In the genomic region with DNA sequence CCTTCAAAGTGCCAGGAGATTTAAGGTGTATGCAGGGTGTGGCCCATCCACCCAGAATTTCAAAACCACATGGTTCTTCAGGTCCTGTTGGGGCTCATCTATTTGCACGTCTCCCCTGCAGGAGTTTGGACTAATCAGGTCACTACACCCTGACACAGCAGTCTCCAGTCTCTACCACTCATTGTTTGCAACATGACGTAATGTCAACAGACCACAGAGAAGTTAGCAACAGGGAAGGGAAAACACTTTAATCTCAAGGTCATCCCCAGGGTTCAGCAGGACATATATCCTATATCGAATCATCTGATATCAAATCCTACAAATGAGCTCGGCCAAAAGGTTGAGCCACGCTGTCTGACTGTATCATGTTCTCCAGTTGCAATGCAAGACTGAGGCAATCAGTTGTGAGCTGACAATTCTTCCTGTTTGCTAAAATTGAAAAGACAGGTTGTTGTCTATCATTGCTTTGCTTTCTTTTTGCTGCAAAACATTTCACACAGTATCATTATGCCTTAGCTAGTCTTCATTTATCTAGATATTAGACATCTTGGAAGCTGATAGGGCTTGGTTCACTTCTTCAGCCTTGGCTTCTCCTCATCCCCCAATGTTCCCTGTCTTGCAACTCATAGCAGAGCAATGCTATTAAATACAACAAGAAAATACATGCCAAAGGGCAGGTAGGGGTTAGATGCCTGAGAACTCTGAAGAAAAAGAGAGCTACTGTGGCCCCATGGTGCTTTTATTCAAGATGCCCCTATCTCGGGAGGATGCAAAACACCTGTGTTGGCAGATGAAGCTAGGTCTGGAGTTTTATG, we compare ENCODE assay signal across 8 cellular contexts. TPM values are rescaled to one million over a fixed set of nuclear protein-coding genes. Genes with fewer than 3 reads are reported as not detected.
DNase-seq lines count a peak whose midpoint lies in the region; ATAC-seq and TF ChIP-seq lines count a peak whose summit lies in the region.

No MANE protein-coding gene starts in this region.

- POLR2A ChIA-PET in activated CD8-positive, alpha-beta T cell treated with anti-CD3 and anti-CD28 coated beads, Interleukin-2, amount 10 ng/mL, durations not matched to agents 7 days and 5 days (lab: Charles Lee) = interaction anchor here (0.6 to 1.6 kb wide), 2 partner anchors 168 to 348 kb away, joined by 3 to 6 read pairs; partner anchors contain the start of gene CCNL1
- POLR2A ChIA-PET in activated CD8-positive, alpha-beta T cell treated with anti-CD3 and anti-CD28 coated beads for 36 hours (lab: Charles Lee) = no interaction called here

- H3K36me3 Mint-ChIP-seq in activated CD8-positive, alpha-beta T cell treated with anti-CD3 and anti-CD28 coated beads, Interleukin-2, amount 10 ng/mL, durations not matched to agents 7 days and 5 days (ENCODE audit: low read depth) = peaks cover 36% of the 10 kb centered on the region
- peaks cover 22% of the 10 kb centered on the region for H3K36me3 Mint-ChIP-seq in activated CD8-positive, alpha-beta T cell treated with anti-CD3 and anti-CD28 coated beads for 36 hours (ENCODE audit: low read depth)
- H3K36me3 Mint-ChIP-seq in stimulated activated memory B cell treated with anti-CD40 and anti-IgM and Interleukin-4, amounts not matched to agents 10 μg/mL and 1 μg/mL and 100 μg/mL, for 72 hours = peaks cover 29% of the 10 kb centered on the region

- H3K27ac Mint-ChIP-seq in activated CD8-positive, alpha-beta T cell treated with anti-CD3 and anti-CD28 coated beads, Interleukin-2, amount 10 ng/mL, durations not matched to agents 7 days and 5 days = peak overlapping the region; percentile 50
- H3K27ac Mint-ChIP-seq in activated CD8-positive, alpha-beta T cell treated with anti-CD3 and anti-CD28 coated beads for 36 hours = no peak overlapping the region
- peak overlapping the region; percentile 74 for H3K27ac Mint-ChIP-seq in stimulated activated memory B cell treated with anti-CD40 and anti-IgM and Interleukin-4, amounts not matched to agents 10 μg/mL and 1 μg/mL and 100 μg/mL, for 72 hours

- intact Hi-C loops in activated CD8-positive, alpha-beta T cell treated with anti-CD3 and anti-CD28 coated beads for 36 hours (cut with micrococcal nuclease) = loop anchor here (10.0 kb wide), 2 partner anchors 258 to 312 kb away; partner anchors contain the start of gene SSR3

- ATAC-seq in activated CD8-positive, alpha-beta T cell treated with anti-CD3 and anti-CD28 coated beads, Interleukin-2, amount 10 ng/mL, durations not matched to agents 7 days and 5 days = no peak
- ATAC-seq in activated CD8-positive, alpha-beta T cell treated with anti-CD3 and anti-CD28 coated beads for 36 hours = no peak
- ATAC-seq in stimulated activated memory B cell treated with anti-CD40 and anti-IgM and Interleukin-4, amounts not matched to agents 10 μg/mL and 1 μg/mL and 100 μg/mL, for 72 hours = no peak
- ATAC-seq in GM18505 (IDR thresholded peaks at IDR 0.05; ENCODE audit: unreplicated experiment) = no peak
- ATAC-seq in activated CD4-positive, CD25-positive, alpha-beta regulatory T cell treated with anti-CD3 and anti-CD28 coated beads, Interleukin-2, amount 50 U/mL, for 24 hours = no peak

- CTCF ChIA-PET in activated CD8-positive, alpha-beta T cell treated with anti-CD3 and anti-CD28 coated beads, Interleukin-2, amount 10 ng/mL, durations not matched to agents 7 days and 5 days (lab: Charles Lee) = interaction anchor here (1.1 to 1.4 kb wide), 2 partner anchors 270 to 276 kb away, joined by 3 to 4 read pairs; no protein-coding TSS in a partner anchor
- CTCF ChIA-PET in activated CD8-positive, alpha-beta T cell treated with anti-CD3 and anti-CD28 coated beads for 36 hours (lab: Charles Lee) = no interaction called here

- no peak overlapping the region for H3K4me3 Mint-ChIP-seq in activated CD8-positive, alpha-beta T cell treated with anti-CD3 and anti-CD28 coated beads, Interleukin-2, amount 10 ng/mL, durations not matched to agents 7 days and 5 days
- no peak overlapping the region for H3K4me3 Mint-ChIP-seq in activated CD8-positive, alpha-beta T cell treated with anti-CD3 and anti-CD28 coated beads for 36 hours
- H3K4me3 Mint-ChIP-seq in stimulated activated memory B cell treated with anti-CD40 and anti-IgM and Interleukin-4, amounts not matched to agents 10 μg/mL and 1 μg/mL and 100 μg/mL, for 72 hours = no peak overlapping the region

- DNase-seq in activated CD8-positive, alpha-beta T cell treated with anti-CD3 and anti-CD28 coated beads, Interleukin-2, amount 10 ng/mL, durations not matched to agents 7 days and 5 days = no peak
- DNase-seq in activated CD8-positive, alpha-beta T cell treated with anti-CD3 and anti-CD28 coated beads for 36 hours = no peak
- peak; percentile 48 for DNase-seq in NOMO-1 treated with DMSO at 0.1 percent for 48 hours (lab: John Stamatoyannopoulos, UW; ENCODE audit: unreplicated experiment)
- peak; percentile 77 for DNase-seq in dermis blood vessel endothelial cell
- DNase-seq in hippocampal formation (lab: John Stamatoyannopoulos, UW) = no peak

- H3K4me1 Mint-ChIP-seq in activated CD8-positive, alpha-beta T cell treated with anti-CD3 and anti-CD28 coated beads, Interleukin-2, amount 10 ng/mL, durations not matched to agents 7 days and 5 days (ENCODE audit: low read depth) = peaks cover 42% of the 10 kb centered on the region
- peaks cover 25% of the 10 kb centered on the region for H3K4me1 Mint-ChIP-seq in activated CD8-positive, alpha-beta T cell treated with anti-CD3 and anti-CD28 coated beads for 36 hours (ENCODE audit: low read depth)
- peaks cover 39% of the 10 kb centered on the region for H3K4me1 Mint-ChIP-seq in stimulated activated memory B cell treated with anti-CD40 and anti-IgM and Interleukin-4, amounts not matched to agents 10 μg/mL and 1 μg/mL and 100 μg/mL, for 72 hours

- no peak for TF ChIP-seq CTCF in activated CD8-positive, alpha-beta T cell treated with anti-CD3 and anti-CD28 coated beads for 36 hours (IDR thresholded peaks at IDR 0.05)

- TF ChIP-seq POLR2A in GM18505 (IDR thresholded peaks at IDR 0.05; ENCODE audit: borderline replicate concordance, extremely low read depth, insufficient read depth, insufficient read length) = no peak

- H3K27me3 Mint-ChIP-seq in activated CD8-positive, alpha-beta T cell treated with anti-CD3 and anti-CD28 coated beads, Interleukin-2, amount 10 ng/mL, durations not matched to agents 7 days and 5 days (ENCODE audit: low read depth) = no peaks in the 10 kb centered on the region
- no peaks in the 10 kb centered on the region for H3K27me3 Mint-ChIP-seq in activated CD8-positive, alpha-beta T cell treated with anti-CD3 and anti-CD28 coated beads for 36 hours
- H3K27me3 Mint-ChIP-seq in stimulated activated memory B cell treated with anti-CD40 and anti-IgM and Interleukin-4, amounts not matched to agents 10 μg/mL and 1 μg/mL and 100 μg/mL, for 72 hours = no peaks in the 10 kb centered on the region

- peaks cover 10% of the 10 kb centered on the region for H3K9me3 Mint-ChIP-seq in activated CD8-positive, alpha-beta T cell treated with anti-CD3 and anti-CD28 coated beads, Interleukin-2, amount 10 ng/mL, durations not matched to agents 7 days and 5 days (ENCODE audit: insufficient read depth)
- H3K9me3 Mint-ChIP-seq in activated CD8-positive, alpha-beta T cell treated with anti-CD3 and anti-CD28 coated beads for 36 hours = peaks cover 17% of the 10 kb centered on the region
- H3K9me3 Mint-ChIP-seq in stimulated activated memory B cell treated with anti-CD40 and anti-IgM and Interleukin-4, amounts not matched to agents 10 μg/mL and 1 μg/mL and 100 μg/mL, for 72 hours = peaks cover 3% of the 10 kb centered on the region

RNA-seq across cellular contexts. Expression of gene LEKR1, which starts 13.4 kb away (rescaled TPM):
- under 1 TPM; 0.68 to 0.81 TPM for total RNA-seq in activated CD8-positive, alpha-beta T cell treated with anti-CD3 and anti-CD28 coated beads, Interleukin-2, amount 10 ng/mL, durations not matched to agents 7 days and 5 days
- 1 to 10 TPM in 1 of 2 experiments, under 1 TPM in 1; 0.40 to 1.1 TPM for total RNA-seq in activated CD8-positive, alpha-beta T cell treated with anti-CD3 and anti-CD28 coated beads for 36 hours
- total RNA-seq in dermis blood vessel endothelial cell = 0.14 and 0.17 TPM in 2 replicates

Comparison
In these comparisons a context has a peak if more than half of its experiments do, and no peak if none do; other contexts are left out.
1. DNase-seq: peak in NOMO-1 treated with DMSO at 0.1 percent for 48 hours (single experiment) and dermis blood vessel endothelial cell (single experiment); none in activated CD8-positive, alpha-beta T cell treated with anti-CD3 and anti-CD28 coated beads, Interleukin-2, amount 10 ng/mL, durations not matched to agents 7 days and 5 days (single experiment), activated CD8-positive, alpha-beta T cell treated with anti-CD3 and anti-CD28 coated beads for 36 hours (single experiment) and hippocampal formation (0 of 2).